9 cellular contexts compared by ENCODE assay signal in the genomic region with DNA sequence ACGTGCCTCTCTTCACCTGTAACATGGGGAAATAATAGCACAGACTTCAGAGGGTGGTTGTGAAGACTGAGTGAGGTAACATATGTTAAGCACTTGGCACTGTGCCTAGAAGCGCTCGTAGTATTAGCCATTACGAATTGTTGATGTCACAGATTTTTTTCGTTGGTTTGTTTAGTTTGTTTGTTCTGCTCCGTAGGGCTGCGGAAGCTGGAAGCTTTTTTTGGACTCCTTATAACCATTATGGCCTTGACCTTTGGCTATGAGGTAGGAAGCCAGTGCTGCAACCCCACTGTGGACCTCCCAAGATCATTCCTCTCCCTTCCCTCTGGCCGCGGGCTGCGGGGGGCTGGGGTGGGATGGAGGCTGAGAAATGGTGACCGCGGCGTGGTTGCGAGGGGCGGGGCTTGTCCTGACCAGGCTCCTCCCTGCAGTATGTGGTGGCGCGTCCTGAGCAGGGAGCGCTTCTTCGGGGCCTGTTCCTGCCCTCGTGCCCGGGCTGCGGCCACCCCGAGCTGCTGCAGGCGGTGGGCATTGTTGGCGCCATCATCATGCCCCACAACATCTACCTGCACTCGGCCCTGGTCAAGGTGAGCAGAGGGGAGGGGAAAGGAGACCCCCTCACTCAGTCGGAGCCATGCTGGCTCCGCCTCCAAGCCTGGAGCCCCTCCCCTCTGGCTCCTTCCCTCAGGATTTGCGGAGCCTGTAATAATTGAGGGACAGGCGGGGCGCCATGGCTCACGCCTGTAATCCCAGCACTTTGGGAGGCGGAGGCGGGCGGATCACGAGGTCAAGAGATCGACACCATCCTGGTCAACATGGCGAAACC. TPM values are rescaled to one million over a fixed set of nuclear protein-coding genes. Genes with fewer than 3 reads are reported as not detected.
A peak's percentile ranks its signal among the peaks of the same experiment; 100 is the strongest.
DNase-seq lines count a peak whose midpoint lies in the region; ATAC-seq and TF ChIP-seq lines count a peak whose summit lies in the region.
"Had no signal": no experiment of that assay in that cellular context is flagged by ENCODE, and none has a peak within 500 bp of the region (broad histone marks: within the 10 kb centered on the region; RNA-seq: fewer than 3 reads in every experiment).

No MANE protein-coding gene starts in this region.

- H3K9me3 Mint-ChIP-seq in activated naive CD8-positive, alpha-beta T cell (ENCODE audit: low read depth): no peaks in the 10 kb centered on the region
- H3K9me3 Mint-ChIP-seq: activated naive CD4-positive, alpha-beta T cell treated with anti-CD3 and anti-CD28 coated beads, Interleukin-2, amount 50 U/mL, for 72 hours had no signal

- DNase-seq in BJ (ENCODE audit: low read depth): no peak
- peak; percentile 20 for DNase-seq in NAMALWA (ENCODE audit: low spot score)
- DNase-seq in left ventricle myocardium superior: peak; percentile 70
- DNase-seq in retina: peak; percentile 76
- DNase-seq in KBM-7: no peak
- DNase-seq in WERI-Rb-1: no peak

- H3K36me3 ChIP-seq in BJ (ENCODE audit: control insufficient read depth, insufficient read depth, low read length) (no peaks in the 10 kb centered on the region), WERI-Rb-1 (no peaks in the 10 kb centered on the region)

- peaks cover 3% of the 10 kb centered on the region; the same call in 1 of the 2 replicates for H3K27me3 ChIP-seq in BJ (ENCODE audit: control insufficient read depth, insufficient read depth, low read length)
- no peaks in the 10 kb centered on the region for H3K27me3 ChIP-seq in WERI-Rb-1 (ENCODE audit: insufficient read depth, low read depth, severe bottlenecking)

- CTCF ChIA-PET in BJ (lab: Yijun Ruan, JAX): interaction anchor here (1.0 to 1.6 kb wide), 2 partner anchors 31 to 115 kb away, joined by 4 read pairs; a partner anchor contains a TSS

- H3K4me3 ChIP-seq in BJ (ENCODE audit: low read depth, low read length) (peak overlapping the region; percentile 31), WERI-Rb-1 (ENCODE audit: low read depth, low read length) (no peak overlapping the region)

- ATAC-seq in left ventricle myocardium superior (peak; percentile 85), HG02870 (IDR thresholded peaks at IDR 0.05; ENCODE audit: unreplicated experiment) (no peak)

- TF ChIP-seq CTCF in BJ (IDR thresholded peaks at IDR 0.05; ENCODE audit: insufficient read depth, low read depth, low read length): no peak
- no peak for TF ChIP-seq CTCF in WERI-Rb-1 (IDR thresholded peaks at IDR 0.05; ENCODE audit: low read depth, low read length)

- H3K27me3 Mint-ChIP-seq in activated naive CD8-positive, alpha-beta T cell: no peaks in the 10 kb centered on the region

- in situ Hi-C loops in KBM-7 (cut with MboI; ENCODE audit: low pct_unique_long_range_greater_than_20kb, low sequenced_read_pairs): no loop called here

- H3K36me3 Mint-ChIP-seq in activated naive CD8-positive, alpha-beta T cell: no peaks in the 10 kb centered on the region
- H3K36me3 Mint-ChIP-seq: activated naive CD4-positive, alpha-beta T cell treated with anti-CD3 and anti-CD28 coated beads, Interleukin-2, amount 50 U/mL, for 72 hours had no signal

- peak overlapping the region; percentile 47 for H3K4me3 Mint-ChIP-seq in activated naive CD8-positive, alpha-beta T cell

- no peaks in the 10 kb centered on the region for H3K9me3 ChIP-seq in WERI-Rb-1 (ENCODE audit: severe bottlenecking)

- H3K27ac ChIP-seq in WERI-Rb-1: no peak overlapping the region

- H3K27ac Mint-ChIP-seq in activated naive CD8-positive, alpha-beta T cell: no peak overlapping the region
- H3K27ac Mint-ChIP-seq: activated naive CD4-positive, alpha-beta T cell treated with anti-CD3 and anti-CD28 coated beads, Interleukin-2, amount 50 U/mL, for 72 hours had no signal

- H3K4me1 Mint-ChIP-seq in activated naive CD8-positive, alpha-beta T cell (ENCODE audit: low read depth): peaks cover 5% of the 10 kb centered on the region

- intact Hi-C loops in left ventricle myocardium superior (cut with micrococcal nuclease): no loop called here

- POLR2A ChIA-PET in BJ (lab: Charles Lee): no interaction called here

RNA-seq across cellular contexts. Expression of a gene that starts 5.5 kb away (rescaled TPM):
- polyA plus RNA-seq in BJ (2011; rRNA removed): 0.05 and 0.23 TPM in 2 replicates
- 0.05 and 0.14 TPM in 2 replicates for polyA minus RNA-seq in BJ (2011; rRNA and poly(A)+ RNA removed)
- 4.5 TPM for total RNA-seq in left ventricle myocardium superior
- total RNA-seq: activated naive CD4-positive, alpha-beta T cell treated with anti-CD3 and anti-CD28 coated beads, Interleukin-2, amount 50 U/mL, for 72 hours had no signal

RNA-seq across cellular contexts. Expression of a gene that starts 12.1 kb away (rescaled TPM):
- 104 and 166 TPM in 2 replicates for polyA plus RNA-seq in BJ (2011; rRNA removed)
- 127 and 193 TPM in 2 replicates for polyA minus RNA-seq in BJ (2011; rRNA and poly(A)+ RNA removed)
- 113 TPM for total RNA-seq in left ventricle myocardium superior

RNA-seq across cellular contexts. Expression of a gene that starts 30.9 kb away (rescaled TPM):
- polyA plus RNA-seq in BJ (2011; rRNA removed): not detected in 2 replicates
- not detected in 2 replicates for polyA minus RNA-seq in BJ (2011; rRNA and poly(A)+ RNA removed)
- not detected for total RNA-seq in left ventricle myocardium superior
- total RNA-seq: activated naive CD4-positive, alpha-beta T cell treated with anti-CD3 and anti-CD28 coated beads, Interleukin-2, amount 50 U/mL, for 72 hours had no signal

RNA-seq across cellular contexts. Expression of a gene that starts 31.3 kb away (rescaled TPM):
- not detected in 2 replicates for polyA plus RNA-seq in BJ (2011; rRNA removed)
- polyA minus RNA-seq in BJ (2011; rRNA and poly(A)+ RNA removed): not detected in 2 replicates
- not detected for total RNA-seq in left ventricle myocardium superior
- total RNA-seq: activated naive CD4-positive, alpha-beta T cell treated with anti-CD3 and anti-CD28 coated beads, Interleukin-2, amount 50 U/mL, for 72 hours had no signal

Comparison
In these comparisons a context has a peak if more than half of its experiments do, and no peak if none do; other contexts are left out.
1. DNase-seq: peak in NAMALWA (single experiment), left ventricle myocardium superior (single experiment) and retina (single experiment); none in BJ (single experiment), KBM-7 (single experiment) and WERI-Rb-1 (single experiment).